24 cellular contexts compared by ENCODE assay signal in genomic region chr2:241244368-241244767, GRCh38.
"Had no signal": no experiment of that assay in that cellular context is flagged by ENCODE, and none has a peak within 500 bp of the region (broad histone marks: within the 10 kb centered on the region; RNA-seq: fewer than 3 reads in every experiment).

No MANE protein-coding gene starts in this region.

- H3K9me3 ChIP-seq: colonic mucosa, gastrocnemius medialis, lower lobe of right lung, psoas muscle, spleen, stomach, thyroid gland, vagina had no signal

- H3K27me3 ChIP-seq: colonic mucosa, gastrocnemius medialis, spleen, stomach, thyroid gland, vagina had no signal

- H3K4me3 ChIP-seq: colonic mucosa, gastrocnemius medialis, lower lobe of right lung, psoas muscle, skin epidermis, spleen, stomach, thyroid gland, vagina had no signal

- DNase-seq: colonic mucosa; effector CD8-positive, alpha-beta T cell; endodermal cell; foreskin fibroblast; gastrocnemius medialis; head of caudate nucleus; left ventricle myocardium superior; lower lobe of right lung; nucleus accumbens; psoas muscle; right cardiac atrium; spleen; stimulated activated CD4-positive, alpha-beta T cell treated with anti-CD3 and anti-CD28 coated beads, Interleukin-2, amount 100 ng/mL, for 48 hours; stimulated activated naive B cell treated with anti-CD40 and anti-IgM and Interleukin-4, amounts not matched to agents 10 μg/mL and 1 μg/mL and 100 μg/mL, for 72 hours; stomach; thyroid gland; trophoblast cell had no signal

- H3K4me1 Mint-ChIP-seq: endodermal cell, nephron had no signal

- FAIRE-seq: keratinocyte had no signal

- ATAC-seq: esophagus mucosa; gastrocnemius medialis; left ventricle myocardium superior; lower lobe of right lung; psoas muscle; right cardiac atrium; stimulated activated naive B cell treated with anti-CD40 and anti-IgM and Interleukin-4, amounts not matched to agents 10 μg/mL and 1 μg/mL and 100 μg/mL, for 72 hours had no signal

- H3K4me1 ChIP-seq: colonic mucosa, lower lobe of right lung, spleen, stomach, thyroid gland, vagina had no signal

- H3K4me3 Mint-ChIP-seq: dendritic cell treated with granulocyte-macrophage colony-stimulating factor and Interleukin-4, amounts not matched to agents 40 ng/mL and 50 ng/mL, for 4 days; endodermal cell; nephron; stimulated activated naive B cell treated with anti-CD40 and anti-IgM and Interleukin-4, amounts not matched to agents 10 μg/mL and 1 μg/mL and 100 μg/mL, for 72 hours had no signal

- H3K27me3 Mint-ChIP-seq: dendritic cell treated with granulocyte-macrophage colony-stimulating factor and Interleukin-4, amounts not matched to agents 40 ng/mL and 50 ng/mL, for 4 days; stimulated activated naive B cell treated with anti-CD40 and anti-IgM and Interleukin-4, amounts not matched to agents 10 μg/mL and 1 μg/mL and 100 μg/mL, for 72 hours had no signal

- H3K27ac Mint-ChIP-seq: dendritic cell treated with granulocyte-macrophage colony-stimulating factor and Interleukin-4, amounts not matched to agents 40 ng/mL and 50 ng/mL, for 4 days; endodermal cell; nephron; stimulated activated naive B cell treated with anti-CD40 and anti-IgM and Interleukin-4, amounts not matched to agents 10 μg/mL and 1 μg/mL and 100 μg/mL, for 72 hours had no signal

- H3K9me3 Mint-ChIP-seq: dendritic cell treated with granulocyte-macrophage colony-stimulating factor and Interleukin-4, amounts not matched to agents 40 ng/mL and 50 ng/mL, for 4 days; endodermal cell; nephron; stimulated activated naive B cell treated with anti-CD40 and anti-IgM and Interleukin-4, amounts not matched to agents 10 μg/mL and 1 μg/mL and 100 μg/mL, for 72 hours had no signal

- H3K27ac ChIP-seq: colonic mucosa, epithelial cell of prostate, gastrocnemius medialis, lower lobe of right lung, psoas muscle, skin epidermis, spleen, stomach, thyroid gland, vagina had no signal
